8 cellular contexts compared by ENCODE assay signal in genomic region chr18:62751341-62751821, GRCh38. TPM values are rescaled to one million over a fixed set of nuclear protein-coding genes. Genes with fewer than 3 reads are reported as not detected.
DNase-seq lines count a peak whose midpoint lies in the region; ATAC-seq, FAIRE-seq and TF ChIP-seq lines count a peak whose summit lies in the region.

No MANE protein-coding gene starts in this region.

- H3K27me3 ChIP-seq in GM23248 (replicated peaks; ENCODE audit: insufficient read depth) (no peaks in the 10 kb centered on the region), adrenal gland (no peaks in the 10 kb centered on the region), pancreas (no peaks in the 10 kb centered on the region), uterus (no peaks in the 10 kb centered on the region), upper lobe of right lung (no peaks in the 10 kb centered on the region)

- H2AFZ ChIP-seq in GM23248, result no peak overlapping the region

- no peak for FAIRE-seq in pancreas (lab: Jason Lieb, UNC)
- FAIRE-seq in GM12891 (lab: Jason Lieb, UNC), result no peak

- 71 to 74% methylated on average over 3 of the region's 3 CpGs for WGBS in GM23248 (ENCODE audit: low coverage in 1 of 2, low lambda C conversion rate in 2 of 2, missing lambda C conversion rate in 2 of 2), 2 experiments
- WGBS in adrenal gland, 4 donors, result 25 to 46% (median 37%) methylated on average over 3 of the region's 3 CpGs
- 31 to 37% methylated on average over 3 of the region's 3 CpGs for WGBS in pancreas, 2 donors

- ATAC-seq in pancreas (peak in 3 of 4 donors; percentile 60 to 74 (median 69)), HG03439 (IDR thresholded peaks at IDR 0.05; ENCODE audit: unreplicated experiment) (no peak), upper lobe of right lung (no peak)

- H3K4me1 ChIP-seq in GM23248 (ENCODE audit: insufficient read depth), result peaks cover 8% of the 10 kb centered on the region; the same call in 1 of the 2 replicates
- H3K4me1 ChIP-seq in adrenal gland (replicated peaks in 1 of 2), result peaks cover 16 to 34% of the 10 kb centered on the region in 2 donors
- H3K4me1 ChIP-seq in pancreas, result peaks cover 0 to 32% (median 28%) of the 10 kb centered on the region in 3 donors
- H3K4me1 ChIP-seq in uterus, result peaks cover 0 to 4% of the 10 kb centered on the region in 2 donors
- peaks cover 14% of the 10 kb centered on the region for H3K4me1 ChIP-seq in upper lobe of right lung

- TF ChIP-seq POLR2A in adrenal gland (IDR thresholded peaks at IDR 0.05) (no peak), GM12891 (IDR thresholded peaks at IDR 0.05; ENCODE audit: low read depth, low read length) (no peak), uterus (IDR thresholded peaks at IDR 0.05) (no peak)

- H3K9me2 ChIP-seq in GM23248 (ENCODE audit: insufficient read depth), result no peaks in the 10 kb centered on the region

- peak; percentile 12 for DNase-seq in GM23248
- DNase-seq in adrenal gland, result peak in 3 of 7 donors; percentile 31 to 59 (median 35)
- peak; percentile 49 to 71 for DNase-seq in hippocampal formation (lab: John Stamatoyannopoulos, UW)
- DNase-seq in pancreas, result peak in 1 of 6 donors; percentile 23
- DNase-seq in GM12891 (ENCODE audit: insufficient read length, low spot score), result no peak
- no peak for DNase-seq in uterus
- DNase-seq in upper lobe of right lung, result no peak

- H3K27ac ChIP-seq in GM23248 (no peak overlapping the region), adrenal gland (peak overlapping the region in 3 of 5 donors; percentile 3 to 51 (median 31)), pancreas (no peak overlapping the region), uterus (no peak overlapping the region), upper lobe of right lung (no peak overlapping the region)

- H3K4me2 ChIP-seq in GM23248 (ENCODE audit: unreplicated experiment), result no peak overlapping the region

- in situ Hi-C loops in GM23248 (cut with MboI), result no loop called here

- H3K4me3 ChIP-seq in GM23248, result no peak overlapping the region
- no peak overlapping the region for H3K4me3 ChIP-seq in adrenal gland
- no peak overlapping the region for H3K4me3 ChIP-seq in pancreas
- no peak overlapping the region for H3K4me3 ChIP-seq in uterus
- no peak overlapping the region for H3K4me3 ChIP-seq in upper lobe of right lung

- H3K9me3 ChIP-seq in GM23248 (ENCODE audit: low read depth) (no peaks in the 10 kb centered on the region), adrenal gland (replicated peaks in 1 of 3) (no peaks in the 10 kb centered on the region), pancreas (no peaks in the 10 kb centered on the region), uterus (no peaks in the 10 kb centered on the region), upper lobe of right lung (no peaks in the 10 kb centered on the region)

- H3K36me3 ChIP-seq in GM23248 (ENCODE audit: low read depth), result no peaks in the 10 kb centered on the region
- H3K36me3 ChIP-seq in adrenal gland (replicated peaks in 1 of 2), result no peaks in the 10 kb centered on the region
- no peaks in the 10 kb centered on the region for H3K36me3 ChIP-seq in pancreas
- H3K36me3 ChIP-seq in uterus, result no peaks in the 10 kb centered on the region
- H3K36me3 ChIP-seq in upper lobe of right lung, result no peaks in the 10 kb centered on the region

- TF ChIP-seq CTCF in adrenal gland (IDR thresholded peaks at IDR 0.05) (no peak), pancreas (IDR thresholded peaks at IDR 0.05) (no peak), uterus (IDR thresholded peaks at IDR 0.05) (no peak), upper lobe of right lung (IDR thresholded peaks at IDR 0.05) (no peak)

- no peaks in the 10 kb centered on the region for H4K20me1 ChIP-seq in GM23248 (ENCODE audit: insufficient read depth)

- no peak overlapping the region for H3K9ac ChIP-seq in GM23248

- H3K79me2 ChIP-seq in GM23248 (ENCODE audit: insufficient read depth), result peaks cover 86% of the 10 kb centered on the region

- intact Hi-C loops in adrenal gland (cut with DNase I) (no loop called here), pancreas (cut with DNase I) (no loop called here), uterus (cut with DNase I; ENCODE audit: low total_unique reads) (no loop called here), upper lobe of right lung (cut with DNase I) (no loop called here)

- H3F3A ChIP-seq in GM23248 (ENCODE audit: insufficient read depth), result no peaks in the 10 kb centered on the region

TF ChIP-seq in GM12891, 5 proteins besides CTCF, POLR2A, EP300 and RAD21:
- TF ChIP-seq TAF1 (IDR thresholded peaks at IDR 0.05; ENCODE audit: low read depth, low read length), result no peak
- no peak for TF ChIP-seq PAX5 (IDR thresholded peaks at IDR 0.05; ENCODE audit: insufficient read depth, low read length, severe bottlenecking)
- no peak for TF ChIP-seq POLR2AphosphoS5 (IDR thresholded peaks at IDR 0.05; ENCODE audit: low read depth, low read length)
- no peak for TF ChIP-seq SPI1 (IDR thresholded peaks at IDR 0.05; ENCODE audit: low read depth, low read length)
- TF ChIP-seq POU2F2 (IDR thresholded peaks at IDR 0.05; ENCODE audit: low read depth, low read length), result no peak

RNA-seq across cellular contexts. Expression of gene PHLPP1, which starts 36.0 kb away (rescaled TPM):
- 6.8 and 9.4 TPM in 2 replicates for total RNA-seq in GM23248 (2014; rRNA removed; shearing (Covaris generic))
- 0.99 and 1.1 TPM in 2 replicates for polyA plus RNA-seq in GM23248 (2016; fragmentation: Nextera tagmentation; extraction: Ambion mirVana)
- 10 to 100 TPM; 20.9 to 61.6 (median 48.8) TPM for total RNA-seq in adrenal gland
- 10 to 100 TPM; 13.8 to 20.9 (median 16.3) TPM for polyA plus RNA-seq in adrenal gland
- 10 to 100 TPM in 3 of 6 donors, 1 to 10 TPM in 3; 7.5 to 14.7 (median 9.9) TPM for total RNA-seq in pancreas
- polyA plus RNA-seq in pancreas, result 1 to 10 TPM; 2.9 to 4.0 TPM
- polyA plus RNA-seq in GM12891 (2012; ENCODE audit: low read depth, missing spikeins), result 4.2 TPM
- 10 to 100 TPM; 10.6 to 32.4 (median 14.1) TPM for total RNA-seq in uterus
- 11.9 TPM for total RNA-seq in upper lobe of right lung

Comparison
In these comparisons a context has a peak if more than half of its experiments do, and no peak if none do; other contexts are left out.
1. DNase-seq: peak in GM23248 (single experiment) and hippocampal formation (2 of 2); none in GM12891 (single experiment), uterus (0 of 2) and upper lobe of right lung (single experiment).
2. H3K27ac ChIP-seq: peak in adrenal gland (3 of 5); none in GM23248 (single experiment), pancreas (0 of 4), uterus (0 of 2) and upper lobe of right lung (single experiment).
3. ATAC-seq: peak in pancreas (3 of 4); none in HG03439 (single experiment) and upper lobe of right lung (single experiment).